ENCODE assay signal across 1 cellular context in the genomic region with DNA sequence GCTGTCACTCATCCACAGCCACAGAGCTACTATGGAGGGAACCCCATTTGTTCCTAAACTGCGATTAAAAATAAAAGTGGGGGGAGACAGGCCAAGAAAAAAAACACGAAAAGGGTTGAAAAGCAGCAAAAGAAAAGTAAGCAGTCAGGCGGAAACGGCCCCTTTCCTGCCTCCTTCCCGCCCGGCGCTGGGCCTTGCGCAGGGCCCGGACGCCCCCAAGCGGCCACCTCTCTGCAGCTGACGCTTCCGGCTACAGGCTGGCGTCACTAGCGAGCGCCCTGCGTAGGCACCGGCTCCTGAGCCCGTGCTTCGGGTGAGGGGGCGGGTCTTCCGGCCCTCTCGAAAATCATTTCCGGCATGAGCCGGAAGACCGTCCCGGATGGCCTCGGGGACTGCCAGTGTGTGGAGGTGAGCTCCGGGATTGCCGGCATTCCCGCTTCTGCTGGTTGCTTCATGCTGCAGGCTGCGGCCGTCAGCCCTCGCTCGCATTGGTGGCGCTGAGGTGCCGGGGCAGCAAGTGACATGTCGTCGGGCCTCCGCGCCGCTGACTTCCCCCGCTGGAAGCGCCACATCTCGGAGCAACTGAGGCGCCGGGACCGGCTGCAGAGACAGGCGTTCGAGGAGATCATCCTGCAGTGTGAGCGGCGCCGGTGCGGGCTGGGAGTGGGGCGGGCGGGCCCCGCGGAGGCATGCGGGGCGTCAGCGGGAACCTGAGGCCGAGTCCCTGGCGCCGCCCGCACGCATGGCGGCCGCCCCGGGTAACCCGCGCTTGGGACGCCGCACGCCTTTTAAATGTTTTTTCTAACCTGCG.
TF ChIP-seq lines count a peak whose summit lies in the region.

A gene (plus strand): TSS at position 368 of the 811 bp plus-strand sequence. CDS start 155 bp downstream, at position 523.

TF ChIP-seq in HEK293, 187 proteins besides CTCF, POLR2A, EP300 and RAD21 (continued from another document and continues in another):
- TF ChIP-seq, protein P1, sequence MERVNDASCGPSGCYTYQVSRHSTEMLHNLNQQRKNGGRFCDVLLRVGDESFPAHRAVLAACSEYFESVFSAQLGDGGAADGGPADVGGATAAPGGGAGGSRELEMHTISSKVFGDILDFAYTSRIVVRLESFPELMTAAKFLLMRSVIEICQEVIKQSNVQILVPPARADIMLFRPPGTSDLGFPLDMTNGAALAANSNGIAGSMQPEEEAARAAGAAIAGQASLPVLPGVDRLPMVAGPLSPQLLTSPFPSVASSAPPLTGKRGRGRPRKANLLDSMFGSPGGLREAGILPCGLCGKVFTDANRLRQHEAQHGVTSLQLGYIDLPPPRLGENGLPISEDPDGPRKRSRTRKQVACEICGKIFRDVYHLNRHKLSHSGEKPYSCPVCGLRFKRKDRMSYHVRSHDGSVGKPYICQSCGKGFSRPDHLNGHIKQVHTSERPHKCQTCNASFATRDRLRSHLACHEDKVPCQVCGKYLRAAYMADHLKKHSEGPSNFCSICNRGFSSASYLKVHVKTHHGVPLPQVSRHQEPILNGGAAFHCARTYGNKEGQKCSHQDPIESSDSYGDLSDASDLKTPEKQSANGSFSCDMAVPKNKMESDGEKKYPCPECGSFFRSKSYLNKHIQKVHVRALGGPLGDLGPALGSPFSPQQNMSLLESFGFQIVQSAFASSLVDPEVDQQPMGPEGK (tag by site-specific recombination; IDR thresholded peaks at IDR 0.05) = peak; percentile 53; the same call in 1 of the 2 replicates
- TF ChIP-seq ZNF585B (tag by site-specific recombination; IDR thresholded peaks at IDR 0.05) (no peak), GLIS1 (tag by site-specific recombination; IDR thresholded peaks at IDR 0.05) (no peak), ZNF658 (tag by site-specific recombination; IDR thresholded peaks at IDR 0.05) (no peak), ZFP3 (tag by site-specific recombination; IDR thresholded peaks at IDR 0.05; ENCODE audit: low read depth) (no peak), KLF16 (tag by site-specific recombination; IDR thresholded peaks at IDR 0.05) (no peak), ZBTB7A (tag by site-specific recombination; IDR thresholded peaks at IDR 0.05; ENCODE audit: low read depth) (no peak), ZNF350 (tag by site-specific recombination; IDR thresholded peaks at IDR 0.05) (no peak), ZNF202 (tag by site-specific recombination; IDR thresholded peaks at IDR 0.05; ENCODE audit: borderline replicate concordance) (no peak), ZNF558 (tag by site-specific recombination; IDR thresholded peaks at IDR 0.05) (no peak), YY1 (tag by site-specific recombination; IDR thresholded peaks at IDR 0.05) (0 out of 2 replicates have a peak, but pooled peaks have one; percentile 38), PRDM1 (tag by site-specific recombination; IDR thresholded peaks at IDR 0.05) (0 out of 2 replicates have a peak, but pooled peaks have one; percentile 42), ZNF670 (tag by site-specific recombination; IDR thresholded peaks at IDR 0.05; ENCODE audit: low read depth) (no peak), ZNF274 (IDR thresholded peaks at IDR 0.05; ENCODE audit: low read length) (no peak), ZNF274 (tag by site-specific recombination; IDR thresholded peaks at IDR 0.05; ENCODE audit: borderline replicate concordance) (no peak), KLF8 (tag by site-specific recombination; IDR thresholded peaks at IDR 0.05) (no peak; the same call in 1 of the 2 replicates), SCRT1 (tag by site-specific recombination; IDR thresholded peaks at IDR 0.05; ENCODE audit: borderline replicate concordance) (no peak), ZNF221 (tag by site-specific recombination; IDR thresholded peaks at IDR 0.05; ENCODE audit: borderline replicate concordance) (no peak), ZFP37 (tag by site-specific recombination; IDR thresholded peaks at IDR 0.05) (no peak), ZNF114 (tag by site-specific recombination; IDR thresholded peaks at IDR 0.05) (no peak), REPIN1 (tag by site-specific recombination; IDR thresholded peaks at IDR 0.05; ENCODE audit: low read depth) (no peak), EGR2 (tag by site-specific recombination; IDR thresholded peaks at IDR 0.05; ENCODE audit: low read depth) (peak; percentile 48; the same call in 1 of the 2 replicates)
- TF ChIP-seq, protein P2, sequence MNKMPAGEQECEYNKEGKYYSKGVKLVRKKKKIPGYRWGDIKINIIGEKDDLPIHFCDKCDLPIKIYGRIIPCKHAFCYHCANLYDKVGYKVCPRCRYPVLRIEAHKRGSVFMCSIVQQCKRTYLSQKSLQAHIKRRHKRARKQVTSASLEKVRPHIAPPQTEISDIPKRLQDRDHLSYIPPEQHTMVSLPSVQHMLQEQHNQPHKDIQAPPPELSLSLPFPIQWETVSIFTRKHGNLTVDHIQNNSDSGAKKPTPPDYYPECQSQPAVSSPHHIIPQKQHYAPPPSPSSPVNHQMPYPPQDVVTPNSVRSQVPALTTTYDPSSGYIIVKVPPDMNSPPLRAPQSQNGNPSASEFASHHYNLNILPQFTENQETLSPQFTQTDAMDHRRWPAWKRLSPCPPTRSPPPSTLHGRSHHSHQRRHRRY (tag by site-specific recombination; IDR thresholded peaks at IDR 0.05) = no peak
- TF ChIP-seq, protein P3, sequence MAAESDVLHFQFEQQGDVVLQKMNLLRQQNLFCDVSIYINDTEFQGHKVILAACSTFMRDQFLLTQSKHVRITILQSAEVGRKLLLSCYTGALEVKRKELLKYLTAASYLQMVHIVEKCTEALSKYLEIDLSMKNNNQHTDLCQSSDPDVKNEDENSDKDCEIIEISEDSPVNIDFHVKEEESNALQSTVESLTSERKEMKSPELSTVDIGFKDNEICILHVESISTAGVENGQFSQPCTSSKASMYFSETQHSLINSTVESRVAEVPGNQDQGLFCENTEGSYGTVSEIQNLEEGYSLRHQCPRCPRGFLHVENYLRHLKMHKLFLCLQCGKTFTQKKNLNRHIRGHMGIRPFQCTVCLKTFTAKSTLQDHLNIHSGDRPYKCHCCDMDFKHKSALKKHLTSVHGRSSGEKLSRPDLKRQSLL (tag by site-specific recombination; IDR thresholded peaks at IDR 0.05) = peak; percentile 70; the same call in 1 of the 2 replicates
- TF ChIP-seq, protein P4, sequence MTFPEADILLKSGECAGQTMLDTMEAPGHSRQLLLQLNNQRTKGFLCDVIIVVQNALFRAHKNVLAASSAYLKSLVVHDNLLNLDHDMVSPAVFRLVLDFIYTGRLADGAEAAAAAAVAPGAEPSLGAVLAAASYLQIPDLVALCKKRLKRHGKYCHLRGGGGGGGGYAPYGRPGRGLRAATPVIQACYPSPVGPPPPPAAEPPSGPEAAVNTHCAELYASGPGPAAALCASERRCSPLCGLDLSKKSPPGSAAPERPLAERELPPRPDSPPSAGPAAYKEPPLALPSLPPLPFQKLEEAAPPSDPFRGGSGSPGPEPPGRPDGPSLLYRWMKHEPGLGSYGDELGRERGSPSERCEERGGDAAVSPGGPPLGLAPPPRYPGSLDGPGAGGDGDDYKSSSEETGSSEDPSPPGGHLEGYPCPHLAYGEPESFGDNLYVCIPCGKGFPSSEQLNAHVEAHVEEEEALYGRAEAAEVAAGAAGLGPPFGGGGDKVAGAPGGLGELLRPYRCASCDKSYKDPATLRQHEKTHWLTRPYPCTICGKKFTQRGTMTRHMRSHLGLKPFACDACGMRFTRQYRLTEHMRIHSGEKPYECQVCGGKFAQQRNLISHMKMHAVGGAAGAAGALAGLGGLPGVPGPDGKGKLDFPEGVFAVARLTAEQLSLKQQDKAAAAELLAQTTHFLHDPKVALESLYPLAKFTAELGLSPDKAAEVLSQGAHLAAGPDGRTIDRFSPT (tag by site-specific recombination; IDR thresholded peaks at IDR 0.05) = peak; percentile 94
- TF ChIP-seq, protein P5, sequence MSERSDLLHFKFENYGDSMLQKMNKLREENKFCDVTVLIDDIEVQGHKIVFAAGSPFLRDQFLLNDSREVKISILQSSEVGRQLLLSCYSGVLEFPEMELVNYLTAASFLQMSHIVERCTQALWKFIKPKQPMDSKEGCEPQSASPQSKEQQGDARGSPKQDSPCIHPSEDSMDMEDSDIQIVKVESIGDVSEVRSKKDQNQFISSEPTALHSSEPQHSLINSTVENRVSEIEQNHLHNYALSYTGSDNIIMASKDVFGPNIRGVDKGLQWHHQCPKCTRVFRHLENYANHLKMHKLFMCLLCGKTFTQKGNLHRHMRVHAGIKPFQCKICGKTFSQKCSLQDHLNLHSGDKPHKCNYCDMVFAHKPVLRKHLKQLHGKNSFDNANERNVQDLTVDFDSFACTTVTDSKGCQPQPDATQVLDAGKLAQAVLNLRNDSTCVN (tag by site-specific recombination; optimal IDR thresholded peaks at IDR 0.05) = peak; percentile 39
- TF ChIP-seq, protein P6, sequence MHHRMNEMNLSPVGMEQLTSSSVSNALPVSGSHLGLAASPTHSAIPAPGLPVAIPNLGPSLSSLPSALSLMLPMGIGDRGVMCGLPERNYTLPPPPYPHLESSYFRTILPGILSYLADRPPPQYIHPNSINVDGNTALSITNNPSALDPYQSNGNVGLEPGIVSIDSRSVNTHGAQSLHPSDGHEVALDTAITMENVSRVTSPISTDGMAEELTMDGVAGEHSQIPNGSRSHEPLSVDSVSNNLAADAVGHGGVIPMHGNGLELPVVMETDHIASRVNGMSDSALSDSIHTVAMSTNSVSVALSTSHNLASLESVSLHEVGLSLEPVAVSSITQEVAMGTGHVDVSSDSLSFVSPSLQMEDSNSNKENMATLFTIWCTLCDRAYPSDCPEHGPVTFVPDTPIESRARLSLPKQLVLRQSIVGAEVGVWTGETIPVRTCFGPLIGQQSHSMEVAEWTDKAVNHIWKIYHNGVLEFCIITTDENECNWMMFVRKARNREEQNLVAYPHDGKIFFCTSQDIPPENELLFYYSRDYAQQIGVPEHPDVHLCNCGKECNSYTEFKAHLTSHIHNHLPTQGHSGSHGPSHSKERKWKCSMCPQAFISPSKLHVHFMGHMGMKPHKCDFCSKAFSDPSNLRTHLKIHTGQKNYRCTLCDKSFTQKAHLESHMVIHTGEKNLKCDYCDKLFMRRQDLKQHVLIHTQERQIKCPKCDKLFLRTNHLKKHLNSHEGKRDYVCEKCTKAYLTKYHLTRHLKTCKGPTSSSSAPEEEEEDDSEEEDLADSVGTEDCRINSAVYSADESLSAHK (tag by site-specific recombination; IDR thresholded peaks at IDR 0.05) = no peak
- TF ChIP-seq, protein P7, sequence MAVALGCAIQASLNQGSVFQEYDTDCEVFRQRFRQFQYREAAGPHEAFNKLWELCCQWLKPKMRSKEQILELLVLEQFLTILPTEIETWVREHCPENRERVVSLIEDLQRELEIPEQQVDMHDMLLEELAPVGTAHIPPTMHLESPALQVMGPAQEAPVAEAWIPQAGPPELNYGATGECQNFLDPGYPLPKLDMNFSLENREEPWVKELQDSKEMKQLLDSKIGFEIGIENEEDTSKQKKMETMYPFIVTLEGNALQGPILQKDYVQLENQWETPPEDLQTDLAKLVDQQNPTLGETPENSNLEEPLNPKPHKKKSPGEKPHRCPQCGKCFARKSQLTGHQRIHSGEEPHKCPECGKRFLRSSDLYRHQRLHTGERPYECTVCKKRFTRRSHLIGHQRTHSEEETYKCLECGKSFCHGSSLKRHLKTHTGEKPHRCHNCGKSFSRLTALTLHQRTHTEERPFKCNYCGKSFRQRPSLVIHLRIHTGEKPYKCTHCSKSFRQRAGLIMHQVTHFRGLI (tag by site-specific recombination; IDR thresholded peaks at IDR 0.05) = no peak
- TF ChIP-seq, protein P8, sequence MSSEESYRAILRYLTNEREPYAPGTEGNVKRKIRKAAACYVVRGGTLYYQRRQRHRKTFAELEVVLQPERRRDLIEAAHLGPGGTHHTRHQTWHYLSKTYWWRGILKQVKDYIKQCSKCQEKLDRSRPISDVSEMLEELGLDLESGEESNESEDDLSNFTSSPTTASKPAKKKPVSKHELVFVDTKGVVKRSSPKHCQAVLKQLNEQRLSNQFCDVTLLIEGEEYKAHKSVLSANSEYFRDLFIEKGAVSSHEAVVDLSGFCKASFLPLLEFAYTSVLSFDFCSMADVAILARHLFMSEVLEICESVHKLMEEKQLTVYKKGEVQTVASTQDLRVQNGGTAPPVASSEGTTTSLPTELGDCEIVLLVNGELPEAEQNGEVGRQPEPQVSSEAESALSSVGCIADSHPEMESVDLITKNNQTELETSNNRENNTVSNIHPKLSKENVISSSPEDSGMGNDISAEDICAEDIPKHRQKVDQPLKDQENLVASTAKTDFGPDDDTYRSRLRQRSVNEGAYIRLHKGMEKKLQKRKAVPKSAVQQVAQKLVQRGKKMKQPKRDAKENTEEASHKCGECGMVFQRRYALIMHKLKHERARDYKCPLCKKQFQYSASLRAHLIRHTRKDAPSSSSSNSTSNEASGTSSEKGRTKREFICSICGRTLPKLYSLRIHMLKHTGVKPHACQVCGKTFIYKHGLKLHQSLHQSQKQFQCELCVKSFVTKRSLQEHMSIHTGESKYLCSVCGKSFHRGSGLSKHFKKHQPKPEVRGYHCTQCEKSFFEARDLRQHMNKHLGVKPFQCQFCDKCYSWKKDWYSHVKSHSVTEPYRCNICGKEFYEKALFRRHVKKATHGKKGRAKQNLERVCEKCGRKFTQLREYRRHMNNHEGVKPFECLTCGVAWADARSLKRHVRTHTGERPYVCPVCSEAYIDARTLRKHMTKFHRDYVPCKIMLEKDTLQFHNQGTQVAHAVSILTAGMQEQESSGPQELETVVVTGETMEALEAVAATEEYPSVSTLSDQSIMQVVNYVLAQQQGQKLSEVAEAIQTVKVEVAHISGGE (tag by site-specific recombination; conservative IDR thresholded peaks at IDR 0.05; ENCODE audit: low read depth) = peak; percentile 91
- TF ChIP-seq, protein P9, sequence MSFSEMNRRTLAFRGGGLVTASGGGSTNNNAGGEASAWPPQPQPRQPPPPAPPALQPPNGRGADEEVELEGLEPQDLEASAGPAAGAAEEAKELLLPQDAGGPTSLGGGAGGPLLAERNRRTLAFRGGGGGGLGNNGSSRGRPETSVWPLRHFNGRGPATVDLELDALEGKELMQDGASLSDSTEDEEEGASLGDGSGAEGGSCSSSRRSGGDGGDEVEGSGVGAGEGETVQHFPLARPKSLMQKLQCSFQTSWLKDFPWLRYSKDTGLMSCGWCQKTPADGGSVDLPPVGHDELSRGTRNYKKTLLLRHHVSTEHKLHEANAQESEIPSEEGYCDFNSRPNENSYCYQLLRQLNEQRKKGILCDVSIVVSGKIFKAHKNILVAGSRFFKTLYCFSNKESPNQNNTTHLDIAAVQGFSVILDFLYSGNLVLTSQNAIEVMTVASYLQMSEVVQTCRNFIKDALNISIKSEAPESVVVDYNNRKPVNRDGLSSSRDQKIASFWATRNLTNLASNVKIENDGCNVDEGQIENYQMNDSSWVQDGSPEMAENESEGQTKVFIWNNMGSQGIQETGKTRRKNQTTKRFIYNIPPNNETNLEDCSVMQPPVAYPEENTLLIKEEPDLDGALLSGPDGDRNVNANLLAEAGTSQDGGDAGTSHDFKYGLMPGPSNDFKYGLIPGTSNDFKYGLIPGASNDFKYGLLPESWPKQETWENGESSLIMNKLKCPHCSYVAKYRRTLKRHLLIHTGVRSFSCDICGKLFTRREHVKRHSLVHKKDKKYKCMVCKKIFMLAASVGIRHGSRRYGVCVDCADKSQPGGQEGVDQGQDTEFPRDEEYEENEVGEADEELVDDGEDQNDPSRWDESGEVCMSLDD (tag by site-specific recombination; IDR thresholded peaks at IDR 0.05) = 0 out of 2 replicates have a peak, but pooled peaks have one; percentile 19
- TF ChIP-seq, protein P10, sequence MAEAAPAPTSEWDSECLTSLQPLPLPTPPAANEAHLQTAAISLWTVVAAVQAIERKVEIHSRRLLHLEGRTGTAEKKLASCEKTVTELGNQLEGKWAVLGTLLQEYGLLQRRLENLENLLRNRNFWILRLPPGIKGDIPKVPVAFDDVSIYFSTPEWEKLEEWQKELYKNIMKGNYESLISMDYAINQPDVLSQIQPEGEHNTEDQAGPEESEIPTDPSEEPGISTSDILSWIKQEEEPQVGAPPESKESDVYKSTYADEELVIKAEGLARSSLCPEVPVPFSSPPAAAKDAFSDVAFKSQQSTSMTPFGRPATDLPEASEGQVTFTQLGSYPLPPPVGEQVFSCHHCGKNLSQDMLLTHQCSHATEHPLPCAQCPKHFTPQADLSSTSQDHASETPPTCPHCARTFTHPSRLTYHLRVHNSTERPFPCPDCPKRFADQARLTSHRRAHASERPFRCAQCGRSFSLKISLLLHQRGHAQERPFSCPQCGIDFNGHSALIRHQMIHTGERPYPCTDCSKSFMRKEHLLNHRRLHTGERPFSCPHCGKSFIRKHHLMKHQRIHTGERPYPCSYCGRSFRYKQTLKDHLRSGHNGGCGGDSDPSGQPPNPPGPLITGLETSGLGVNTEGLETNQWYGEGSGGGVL (tag by site-specific recombination; IDR thresholded peaks at IDR 0.05) = no peak
